22 cellular contexts compared by ENCODE assay signal in the genomic region with DNA sequence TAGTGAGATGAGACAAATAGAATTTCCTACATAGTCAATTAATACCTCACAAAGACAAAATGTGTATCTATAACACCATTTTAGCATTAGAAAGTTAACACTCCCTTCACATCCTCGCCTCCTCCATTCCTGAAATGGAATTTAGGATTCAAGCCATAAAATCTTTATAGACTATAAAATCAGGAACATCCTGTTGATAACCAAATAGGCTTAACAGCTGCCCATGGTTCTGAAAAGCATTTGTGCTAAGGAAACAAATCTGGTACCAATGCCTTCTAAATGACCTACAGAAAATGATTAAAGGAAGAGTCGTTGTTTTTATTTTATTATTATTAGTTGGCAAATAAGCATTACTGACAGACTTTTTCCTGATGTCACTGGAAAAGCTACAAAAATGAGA.
"Had no signal": no experiment of that assay in that cellular context is flagged by ENCODE, and none has a peak within 500 bp of the region (broad histone marks: within the 10 kb centered on the region; RNA-seq: fewer than 3 reads in every experiment).

No MANE protein-coding gene starts in this region.

- H3K27me3 ChIP-seq: body of pancreas, cardiac muscle cell, left lung, neural progenitor cell, tibial nerve, vagina had no signal

- H2AFZ ChIP-seq: neural progenitor cell had no signal

- ATAC-seq: activated CD4-positive, CD25-positive, alpha-beta regulatory T cell treated with anti-CD3 and anti-CD28 coated beads, Interleukin-2, amount 50 U/mL, for 24 hours; activated naive CD8-positive, alpha-beta T cell treated with anti-CD3 and anti-CD28 coated beads, Interleukin-2, amount 50 U/mL, for 24 hours; left lung; naive thymus-derived CD8-positive, alpha-beta T cell had no signal

- H3K4me1 ChIP-seq: left lung, neural progenitor cell had no signal

- H3K4me2 ChIP-seq: neural progenitor cell had no signal

- DNase-seq: activated CD4-positive, alpha-beta memory T cell treated with anti-CD3 and anti-CD28 coated beads, Interleukin-2, amount 10 ng/mL, durations not matched to agents 7 days and 5 days; activated CD4-positive, alpha-beta T cell treated with anti-CD3 and anti-CD28 coated beads, Interleukin-2, amount 10 ng/mL, durations not matched to agents 24 days and 14 days; activated gamma-delta T cell; activated naive CD4-positive, alpha-beta T cell treated with anti-CD3 and anti-CD28 coated beads, Interleukin-2, amount 50 U/mL, for 16 hours; activated naive CD8-positive, alpha-beta T cell treated with anti-CD3 and anti-CD28 coated beads, Interleukin-2, amount 50 U/mL, for 24 hours; activated T-cell treated with anti-CD3 and anti-CD28 coated beads for 4 hours; body of pancreas; cortex of kidney; hippocampal formation; kidney glomerular epithelial cell; left lung; naive thymus-derived CD8-positive, alpha-beta T cell; posterior cingulate gyrus; stimulated activated CD4-positive, alpha-beta T cell treated with anti-CD3 and anti-CD28 coated beads, Interleukin-1b, Interleukin-23, amount 100 ng/mL, for 48 hours; substantia nigra; T-helper 2 cell had no signal

- H3K9ac ChIP-seq: neural progenitor cell had no signal

- H3K36me3 ChIP-seq: cardiac muscle cell, neural progenitor cell had no signal

- H3K27ac ChIP-seq: body of pancreas, cardiac muscle cell, left lung, neural progenitor cell had no signal

- H3K9me3 ChIP-seq: body of pancreas, left lung, tibial nerve, vagina had no signal

- H3K4me3 ChIP-seq: body of pancreas, cardiac muscle cell, left lung, lung, neural progenitor cell, tibial nerve, vagina had no signal
